2 cellular contexts compared by ENCODE assay signal in the genomic region with DNA sequence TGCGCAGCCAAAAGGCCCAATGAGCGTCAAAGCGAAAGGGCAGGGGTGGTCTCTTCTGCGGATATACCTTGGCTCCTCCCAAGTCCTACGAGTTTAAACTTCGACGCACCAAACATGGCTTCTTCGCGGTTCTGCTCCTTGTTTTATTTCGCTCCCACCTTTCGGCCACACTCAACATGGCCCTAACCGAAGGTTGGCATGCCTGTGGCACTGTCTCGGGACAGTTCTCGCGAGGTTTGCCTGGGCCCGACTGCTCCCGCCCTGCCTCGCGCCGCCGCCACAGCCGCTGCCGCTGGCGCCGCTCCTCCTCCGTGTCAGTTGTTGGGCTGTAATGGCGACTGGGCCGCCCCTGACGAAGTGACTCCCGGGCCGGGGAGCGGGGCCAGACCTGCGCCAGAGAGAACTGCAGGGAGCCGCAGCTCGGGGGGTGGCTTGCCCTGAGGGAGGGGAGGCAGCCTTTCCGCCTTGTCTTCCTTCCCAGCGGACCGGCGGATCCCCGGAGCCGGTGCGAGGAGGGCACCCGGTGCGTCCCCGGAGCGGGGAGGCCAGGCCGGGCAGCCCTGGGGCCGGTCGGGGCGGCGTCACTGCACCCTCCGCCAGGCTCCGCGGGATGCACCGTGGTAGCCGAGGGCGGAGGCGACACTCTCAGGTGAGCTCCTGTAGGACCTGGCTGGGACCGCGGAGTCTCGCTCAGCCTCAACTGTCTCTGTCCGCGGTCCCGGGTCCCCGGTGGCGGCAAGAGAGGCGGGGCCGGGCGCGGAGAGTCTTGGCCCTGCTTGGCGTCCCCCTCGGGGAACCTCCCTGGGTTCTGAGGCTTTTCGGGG.
A peak's percentile ranks its signal among the peaks of the same experiment; 100 is the strongest.
TF ChIP-seq lines count a peak whose summit lies in the region.

CEP350 (plus strand) TSS at position 317 of the 824 bp plus-strand sequence. CDS start 31,372 bp downstream, outside the sequence.

TF ChIP-seq in IMR-90, 13 proteins besides CTCF, POLR2A, EP300 and RAD21:
- TF ChIP-seq BHLHE40 (IDR thresholded peaks at IDR 0.05; ENCODE audit: low read depth, low read length) (0 out of 2 replicates have a peak, but pooled peaks have one; percentile 13), MAZ (IDR thresholded peaks at IDR 0.05; ENCODE audit: borderline replicate concordance, low read depth, low read length) (peak; percentile 38; the same call in 1 of the 2 replicates), MXI1 (IDR thresholded peaks at IDR 0.05; ENCODE audit: borderline replicate concordance, low read depth, low read length) (peak; percentile 76; the same call in 1 of the 2 replicates), RCOR1 (IDR thresholded peaks at IDR 0.05; ENCODE audit: insufficient replicate concordance, low read length) (no peak)
- TF ChIP-seq, protein P1, sequence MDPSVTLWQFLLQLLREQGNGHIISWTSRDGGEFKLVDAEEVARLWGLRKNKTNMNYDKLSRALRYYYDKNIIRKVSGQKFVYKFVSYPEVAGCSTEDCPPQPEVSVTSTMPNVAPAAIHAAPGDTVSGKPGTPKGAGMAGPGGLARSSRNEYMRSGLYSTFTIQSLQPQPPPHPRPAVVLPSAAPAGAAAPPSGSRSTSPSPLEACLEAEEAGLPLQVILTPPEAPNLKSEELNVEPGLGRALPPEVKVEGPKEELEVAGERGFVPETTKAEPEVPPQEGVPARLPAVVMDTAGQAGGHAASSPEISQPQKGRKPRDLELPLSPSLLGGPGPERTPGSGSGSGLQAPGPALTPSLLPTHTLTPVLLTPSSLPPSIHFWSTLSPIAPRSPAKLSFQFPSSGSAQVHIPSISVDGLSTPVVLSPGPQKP (IDR thresholded peaks at IDR 0.05; ENCODE audit: borderline replicate concordance, low read depth, low read length) = no peak
TF ChIP-seq in IMR-90: peak in this region for 3.

TF ChIP-seq in endothelial cell of umbilical vein, 7 proteins besides CTCF, POLR2A, EP300 and RAD21:
- TF ChIP-seq MAX (IDR thresholded peaks at IDR 0.05; ENCODE audit: insufficient read depth, insufficient read length) (peak; percentile 34), MYC (IDR thresholded peaks at IDR 0.05; ENCODE audit: low read depth, low read length) (peak; percentile 69), GATA2 (IDR thresholded peaks at IDR 0.05; ENCODE audit: insufficient read depth, insufficient read length, low read depth, low read length) (no peak), POLR2AphosphoS5 (IDR thresholded peaks at IDR 0.05; ENCODE audit: insufficient read depth, low read depth, low read length) (peak; percentile 80), EZH2 (IDR thresholded peaks at IDR 0.05; ENCODE audit: borderline replicate concordance, low read depth, low read length, severe bottlenecking) (no peak), JUN (IDR thresholded peaks at IDR 0.05; ENCODE audit: borderline replicate concordance, insufficient read depth, insufficient read length, low read depth) (no peak), FOS (IDR thresholded peaks at IDR 0.05; ENCODE audit: borderline replicate concordance, insufficient read depth, low read length) (no peak)
TF ChIP-seq in endothelial cell of umbilical vein: peak in this region for 3.
